Comparison of ENCODE assay signal across 13 cellular contexts in genomic region chr7:21966271-21966670, GRCh38. TPM values are rescaled to one million over a fixed set of nuclear protein-coding genes. Genes with fewer than 3 reads are reported as not detected.
DNase-seq lines count a peak whose midpoint lies in the region; ATAC-seq, FAIRE-seq and TF ChIP-seq lines count a peak whose summit lies in the region.
"Had no signal": no experiment of that assay in that cellular context is flagged by ENCODE, and none has a peak within 500 bp of the region (broad histone marks: within the 10 kb centered on the region; RNA-seq: fewer than 3 reads in every experiment).

No MANE protein-coding gene starts in this region.

- 0% methylated on average over 1 of the region's 1 CpG for WGBS in GM12878 (ENCODE audit: insufficient coverage, insufficient replicate concordance, low lambda C conversion rate, missing lambda C conversion rate)

- intact Hi-C loops in GM12878 (cut with micrococcal nuclease; ENCODE audit: unreplicated experiment), result loop anchor here (2.0 kb wide), 1 partner anchor 21 kb away; the partner anchor contains the start of gene CDCA7L

- no peak for TF ChIP-seq RAD21 in GM12878 (IDR thresholded peaks at IDR 0.05; ENCODE audit: insufficient read depth, low read depth, low read length)

- RAD21 ChIA-PET in GM12878 (lab: Charles Lee; ENCODE audit: unreplicated experiment), result interaction anchor here (0.8 to 3.1 kb wide), 5 partner anchors 15 to 35 kb away, joined by 3 to 32 read pairs (median 3); partner anchors contain the start of gene CDCA7L

- no peak for FAIRE-seq in GM12878 (lab: Jason Lieb, UNC)
- FAIRE-seq: colon had no signal

- H3K4me3 ChIP-seq in GM12878, result 0 out of 2 replicates have a peak overlapping the region, but pooled peaks have one; percentile 19
- H3K4me3 ChIP-seq: HAP-1 had no signal

- in situ Hi-C loops in GM12878 (cut with MboI), result no loop called here

- POLR2A ChIA-PET in GM12878 (lab: Charles Lee), result interaction anchor here (0.6 to 1.2 kb wide), 6 partner anchors 13 to 620 kb away, joined by 3 to 6 read pairs (median 4); no protein-coding TSS in a partner anchor

- CTCF ChIA-PET in GM12878 (lab: Yijun Ruan, JAX), result interaction anchor here (0.6 to 0.9 kb wide), 2 partner anchors 27 to 486 kb away, joined by 3 read pairs; no protein-coding TSS in a partner anchor

- H3K27me3 ChIP-seq in GM12878 (replicated peaks in 1 of 2; ENCODE audit: control insufficient read depth in 2 of 2, insufficient read depth in 2 of 2, low read length in 1 of 2), result no peaks in the 10 kb centered on the region

- no TSS peak for BruUV-seq in GM12878 (replicated peaks; lab: Mats Ljungman, UMichigan)

- H3K4me2 ChIP-seq in GM12878 (ENCODE audit: control insufficient read depth, insufficient read depth), result peak overlapping the region; percentile 4

- no peak for TF ChIP-seq CTCF in GM12878 (IDR thresholded peaks at IDR 0.05 in 2 of 3, conservative IDR thresholded peaks at IDR 0.05 in 1 of 3; ENCODE audit: control insufficient read depth in 2 of 3, extremely low read depth in 1 of 3, insufficient read depth in 1 of 3, low read depth in 3 of 3, low read length in 3 of 3)

- ATAC-seq in GM18861 (IDR thresholded peaks at IDR 0.05; ENCODE audit: unreplicated experiment) (peak; percentile 93), GM21529 (IDR thresholded peaks at IDR 0.05; ENCODE audit: unreplicated experiment) (peak; percentile 92), HG03108 (IDR thresholded peaks at IDR 0.05; ENCODE audit: unreplicated experiment) (peak; percentile 81), GM12878 (peak; percentile 97)
- ATAC-seq: WTC11 had no signal

- H3K79me2 ChIP-seq in GM12878 (ENCODE audit: control insufficient read depth, insufficient read depth, low read length), result no peaks in the 10 kb centered on the region

- H3K4me1 ChIP-seq in GM12878 (ENCODE audit: control insufficient read depth, insufficient read depth, low read length), result peaks cover 24% of the 10 kb centered on the region
- H3K4me1 ChIP-seq: HAP-1 had no signal

- no peak overlapping the region for H3K9ac ChIP-seq in GM12878 (ENCODE audit: control insufficient read depth, insufficient read depth, low read length)

- TF ChIP-seq POLR2A in GM12878 (IDR thresholded peaks at IDR 0.05; ENCODE audit: low read depth, low read length), result no peak

- H3K27ac ChIP-seq in GM12878 (ENCODE audit: control insufficient read depth, insufficient read depth), result peak overlapping the region; percentile 46

- peak overlapping the region; percentile 54; the same call in 1 of the 2 replicates for H2AFZ ChIP-seq in GM12878 (ENCODE audit: control insufficient read depth, low read depth, low read length)

- TF ChIP-seq EP300 in GM12878 (IDR thresholded peaks at IDR 0.05; ENCODE audit: borderline replicate concordance in 1 of 2, control insufficient read depth in 1 of 2, low read depth in 2 of 2, low read length in 2 of 2), result peak; percentile 65 to 88; a peak in 2 of 4 replicates

- peak; percentile 63 for DNase-seq in GM12878 (ENCODE audit: low read depth, low spot score)
- DNase-seq in NCI-H774 (lab: John Stamatoyannopoulos, UW), result no peak
- no peak for DNase-seq in NCI-H2227 (lab: John Stamatoyannopoulos, UW; ENCODE audit: unreplicated experiment)
- DNase-seq in HCEC 1CT, result no peak
- no peak for DNase-seq in activated CD4-positive, alpha-beta T cell treated with anti-CD3 and anti-CD28 coated beads, Interleukin-2, amount 50 U/mL, for 48 hours
- DNase-seq: DMS79, NCI-H1092 had no signal

- no peaks in the 10 kb centered on the region for H3K9me3 ChIP-seq in GM12878 (replicated peaks; ENCODE audit: control insufficient read depth, insufficient read depth, low read length)
- H3K9me3 ChIP-seq: HAP-1 had no signal

- SMC1A ChIA-PET in GM12878 (lab: Charles Lee; ENCODE audit: uncharacterized antibody, unreplicated experiment), result interaction anchor here (0.7 to 7.8 kb wide), 3 partner anchors 20 to 458 kb away, joined by 3 to 96 read pairs (median 11); partner anchors contain the start of gene CDCA7L

- H3K36me3 ChIP-seq in GM12878 (ENCODE audit: control insufficient read depth in 2 of 2, insufficient read depth in 2 of 2, low read length in 1 of 2), result no peaks in the 10 kb centered on the region
- H3K36me3 ChIP-seq: HAP-1 had no signal

- no peaks in the 10 kb centered on the region for H4K20me1 ChIP-seq in GM12878 (ENCODE audit: control insufficient read depth, insufficient read depth)

TF ChIP-seq in GM12878, 131 proteins besides CTCF, POLR2A, EP300 and RAD21 (continues in another document):
- TF ChIP-seq SP1 (IDR thresholded peaks at IDR 0.05; ENCODE audit: low read depth, low read length) (peak; percentile 68), SPI1 (IDR thresholded peaks at IDR 0.05; ENCODE audit: borderline replicate concordance, insufficient read depth, low read depth, low read length) (peak; percentile 94), NBN (IDR thresholded peaks at IDR 0.05) (peak; percentile 49; the same call in 1 of the 2 replicates), JUNB (IDR thresholded peaks at IDR 0.05) (peak; percentile 72), POLR2AphosphoS2 (IDR thresholded peaks at IDR 0.05; ENCODE audit: low read depth, low read length) (no peak), ATF7 (IDR thresholded peaks at IDR 0.05; ENCODE audit: low read depth) (peak; percentile 61), POLR2AphosphoS5 (IDR thresholded peaks at IDR 0.05; ENCODE audit: low read length) (no peak), ESRRA (IDR thresholded peaks at IDR 0.05; ENCODE audit: low read length) (no peak), ZNF622 (IDR thresholded peaks at IDR 0.05) (no peak), PAX5 (IDR thresholded peaks at IDR 0.05; ENCODE audit: borderline replicate concordance, low read depth, low read length) (peak; percentile 57; the same call in 1 of the 2 replicates), IRF4 (IDR thresholded peaks at IDR 0.05; ENCODE audit: low read depth, low read length) (0 out of 2 replicates have a peak, but pooled peaks have one; percentile 59), ATF2 (IDR thresholded peaks at IDR 0.05; ENCODE audit: low read length) (peak; percentile 39; the same call in 1 of the 2 replicates), MTA3 (IDR thresholded peaks at IDR 0.05; ENCODE audit: borderline replicate concordance, low read length) (peak; percentile 75; the same call in 1 of the 2 replicates), SUPT20H (IDR thresholded peaks at IDR 0.05; ENCODE audit: borderline replicate concordance, control insufficient read depth, low read depth, low read length) (no peak), MEF2B (IDR thresholded peaks at IDR 0.05; ENCODE audit: partially characterized antibody, poor library complexity, severe bottlenecking) (peak; percentile 65), CREM (IDR thresholded peaks at IDR 0.05; ENCODE audit: low read depth) (peak; percentile 67), SKIL (IDR thresholded peaks at IDR 0.05; ENCODE audit: low read depth, poor library complexity, severe bottlenecking) (peak; percentile 70), MTA2 (IDR thresholded peaks at IDR 0.05; ENCODE audit: low read depth) (peak; percentile 93), NFIC (IDR thresholded peaks at IDR 0.05; ENCODE audit: low read depth, low read length) (peak; percentile 79), CHD2 (IDR thresholded peaks at IDR 0.05; ENCODE audit: borderline replicate concordance, low read depth, low read length) (peak; percentile 81), CREB1 (IDR thresholded peaks at IDR 0.05; ENCODE audit: low read depth) (peak; percentile 41; the same call in 1 of the 2 replicates)

RNA-seq across cellular contexts. Expression of gene CDCA7L, which starts 20.6 kb away (rescaled TPM):
- 142 and 155 TPM in 2 replicates for total RNA-seq in GM12878 (2013; cell fraction: nucleolus; rRNA removed)
- 68.3 and 82.0 TPM in 2 replicates for total RNA-seq in GM12878 (2014; rRNA removed)
- total RNA-seq in GM12878 (2014; rRNA removed; fragmentation: Illumina TruSeq; extraction: Trizol), result 85.3 and 92.2 TPM in 2 replicates
- total RNA-seq in GM12878 (2021), result 68.5 and 72.7 TPM in 2 replicates
- 36.7 TPM for polyA plus RNA-seq in GM12878 (2011; ENCODE audit: low read depth)
- polyA plus RNA-seq in GM12878 (2011; rRNA removed), result 74.6 and 93.5 TPM in 2 replicates
- polyA plus RNA-seq in GM12878 (2011; cell fraction: cytosol; rRNA removed), result 39.9 and 47.6 TPM in 2 replicates
- polyA plus RNA-seq in GM12878 (2011; cell fraction: nucleus; rRNA removed), result 170 and 252 TPM in 2 replicates
- 40.2 and 48.5 TPM in 2 replicates for polyA plus RNA-seq in GM12878 (2012)
- 80.0 and 86.4 TPM in 2 replicates for polyA plus RNA-seq in GM12878 (2014; fragmentation: Illumina TruSeq; extraction: Trizol)
- polyA plus RNA-seq in GM12878 (2014; fragmentation: Nextera tagmentation; extraction: Ambion mirVana), result 10 to 100 TPM; 30.3 to 45.2 TPM
- polyA plus RNA-seq in GM12878 (2014; rRNA removed), result 57.3 and 61.1 TPM in 2 replicates
- polyA plus RNA-seq in GM12878 (2016; fragmentation: Nextera tagmentation; extraction: Ambion mirVana), result 10 to 100 TPM; 61.0 to 68.6 TPM
- polyA minus RNA-seq in GM12878 (2011; rRNA and poly(A)+ RNA removed), result 84.2 and 97.1 TPM in 2 replicates
- 24.9 and 25.8 TPM in 2 replicates for polyA minus RNA-seq in GM12878 (2011; cell fraction: cytosol; rRNA and poly(A)+ RNA removed)
- 70.0 and 106 TPM in 2 replicates for polyA minus RNA-seq in GM12878 (2011; cell fraction: nucleus; rRNA and poly(A)+ RNA removed)
